ENCODE assay signal across 23 cellular contexts in genomic region chr6:53269827-53270226, GRCh38.
"Had no signal": no experiment of that assay in that cellular context is flagged by ENCODE, and none has a peak within 500 bp of the region (broad histone marks: within the 10 kb centered on the region; RNA-seq: fewer than 3 reads in every experiment).

No MANE protein-coding gene starts in this region.

- H3K9me3 Mint-ChIP-seq: activated T-helper 2 cell treated with anti-CD3 and anti-CD28 coated beads, Interferon-gamma antibody, Interleukin-2, Interleukin-4, amounts not matched to agents 10 μg/mL and 5 μg/mL and 100 μg/mL, durations not matched to agents 14 hours and 24 hours and 36 hours; effector memory CD8-positive, alpha-beta T cell; nephron; stimulated activated naive CD8-positive, alpha-beta T cell treated with anti-CD3 and anti-CD28 coated beads, Interleukin-15, Interleukin-2, amounts not matched to agents 100 ng/mL and 50 ng/mL, for 24 hours had no signal

- ATAC-seq: effector memory CD8-positive, alpha-beta T cell; gastrocnemius medialis had no signal

- H3K36me3 ChIP-seq: gastrocnemius medialis, uterus had no signal

- H3K4me3 ChIP-seq: adrenal gland, ascending aorta, esophagus squamous epithelium, gastrocnemius medialis, left ventricle myocardium inferior, spleen, tibial nerve, uterus had no signal

- H3K9me3 ChIP-seq: adrenal gland, ascending aorta, esophagus squamous epithelium, gastrocnemius medialis, left ventricle myocardium inferior, spleen, tibial nerve, uterus had no signal

- H3K27ac Mint-ChIP-seq: activated T-helper 2 cell treated with anti-CD3 and anti-CD28 coated beads, Interferon-gamma antibody, Interleukin-2, Interleukin-4, amounts not matched to agents 10 μg/mL and 5 μg/mL and 100 μg/mL, durations not matched to agents 14 hours and 24 hours and 36 hours; nephron; stimulated activated naive CD8-positive, alpha-beta T cell treated with anti-CD3 and anti-CD28 coated beads, Interleukin-15, Interleukin-2, amounts not matched to agents 100 ng/mL and 50 ng/mL, for 24 hours had no signal

- H3K4me1 ChIP-seq: ascending aorta, esophagus squamous epithelium, gastrocnemius medialis, uterus had no signal

- DNase-seq: activated naive CD4-positive, alpha-beta T cell; activated T-cell treated with anti-CD3 and anti-CD28 coated beads, Interleukin-2, amount 50 U/mL, for 1 hour; adrenal gland; brain microvascular endothelial cell; central memory CD4-positive, alpha-beta T cell; effector memory CD8-positive, alpha-beta T cell; esophagus squamous epithelium; gastrocnemius medialis; hippocampal formation; kidney glomerular epithelial cell; left ventricle myocardium inferior; midbrain; spleen; stimulated activated CD4-positive, alpha-beta T cell treated with anti-CD3 and anti-CD28 coated beads, Interleukin-4, amount 100 ng/mL, for 1 hour; T-helper 1 cell; T-helper 9 cell; uterus had no signal

- H3K27me3 Mint-ChIP-seq: activated naive CD8-positive, alpha-beta T cell; effector memory CD8-positive, alpha-beta T cell; stimulated activated naive CD8-positive, alpha-beta T cell treated with anti-CD3 and anti-CD28 coated beads, Interleukin-15, Interleukin-2, amounts not matched to agents 100 ng/mL and 50 ng/mL, for 24 hours had no signal

- H3K27me3 ChIP-seq: adrenal gland, ascending aorta, brain microvascular endothelial cell, esophagus squamous epithelium, gastrocnemius medialis, spleen, tibial nerve, uterus had no signal

- H3K27ac ChIP-seq: adrenal gland, ascending aorta, brain microvascular endothelial cell, esophagus squamous epithelium, gastrocnemius medialis, left ventricle myocardium inferior, spleen, tibial nerve, uterus had no signal

- H3K4me3 Mint-ChIP-seq: activated naive CD8-positive, alpha-beta T cell; effector memory CD8-positive, alpha-beta T cell; nephron; stimulated activated naive CD8-positive, alpha-beta T cell treated with anti-CD3 and anti-CD28 coated beads, Interleukin-15, Interleukin-2, amounts not matched to agents 100 ng/mL and 50 ng/mL, for 24 hours had no signal
